19 cellular contexts compared by ENCODE assay signal in the genomic region with DNA sequence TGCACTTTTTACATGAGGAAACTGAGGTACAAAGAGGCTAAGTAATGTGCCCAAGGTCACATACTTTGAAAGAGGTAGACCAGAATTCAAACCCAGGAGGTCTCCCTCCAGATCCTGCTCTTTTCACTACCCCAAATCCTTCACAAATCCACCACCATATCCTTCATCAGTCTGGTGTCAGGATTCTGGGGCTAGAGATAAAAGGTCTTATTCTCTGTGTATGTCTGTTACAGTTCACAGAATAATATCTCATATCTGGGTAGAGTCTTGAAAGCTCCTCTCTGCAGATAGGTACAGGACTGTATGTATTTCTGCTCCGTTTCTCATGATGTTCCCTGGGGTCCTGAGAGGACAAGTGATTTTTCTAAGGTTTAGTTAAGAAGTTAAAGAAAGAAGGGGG. TPM values are rescaled to one million over a fixed set of nuclear protein-coding genes. Genes with fewer than 3 reads are reported as not detected.
DNase-seq lines count a peak whose midpoint lies in the region; ATAC-seq, FAIRE-seq and TF ChIP-seq lines count a peak whose summit lies in the region.
"Had no signal": no experiment of that assay in that cellular context is flagged by ENCODE, and none has a peak within 500 bp of the region (broad histone marks: within the 10 kb centered on the region; RNA-seq: fewer than 3 reads in every experiment).

No MANE protein-coding gene starts in this region.

- H2AFZ ChIP-seq in trophoblast cell (ENCODE audit: insufficient read depth, low read length, poor library complexity) (no peak overlapping the region), smooth muscle cell (ENCODE audit: low read depth) (no peak overlapping the region)
- H2AFZ ChIP-seq: parathyroid adenoma had no signal

- TF ChIP-seq CTCF in CD4-positive, alpha-beta T cell (IDR thresholded peaks at IDR 0.05) = no peak
- TF ChIP-seq CTCF in smooth muscle cell (IDR thresholded peaks at IDR 0.05; ENCODE audit: borderline replicate concordance, insufficient read depth, poor library complexity, severe bottlenecking) = no peak

- no peak overlapping the region for H3K18ac ChIP-seq in trophoblast cell (ENCODE audit: low read length)

- H3K27me3 ChIP-seq in CD4-positive, alpha-beta T cell (ENCODE audit: control insufficient read depth, insufficient read depth, low read length) = no peaks in the 10 kb centered on the region
- H3K27me3 ChIP-seq in trophoblast cell (ENCODE audit: insufficient read depth, low read length) (no peaks in the 10 kb centered on the region), smooth muscle cell (ENCODE audit: low read depth) (peaks cover 28% of the 10 kb centered on the region)

- no peak overlapping the region for H2BK120ac ChIP-seq in trophoblast cell (ENCODE audit: insufficient read depth, low read length, poor library complexity)

- CTCF ChIA-PET in CD4-positive, alpha-beta T cell (lab: Charles Lee) = no interaction called here
- CTCF ChIA-PET in activated CD4-positive, alpha-beta memory T cell treated with anti-CD3 and anti-CD28 coated beads, Interleukin-2, amount 10 ng/mL, durations not matched to agents 7 days and 5 days (lab: Charles Lee) = no interaction called here

- peaks cover 89% of the 10 kb centered on the region for H3K4me1 Mint-ChIP-seq in CD4-positive, alpha-beta T cell (ENCODE audit: low read depth)
- H3K4me1 Mint-ChIP-seq in activated CD4-positive, alpha-beta memory T cell treated with anti-CD3 and anti-CD28 coated beads, Interleukin-2, amount 10 ng/mL, durations not matched to agents 7 days and 5 days = peaks cover 67% of the 10 kb centered on the region
- H3K4me1 Mint-ChIP-seq in naive B cell = peaks cover 63 to 84% (median 66%) of the 10 kb centered on the region in 3 donors

- no peak overlapping the region for H4K8ac ChIP-seq in trophoblast cell (ENCODE audit: low read depth, low read length)

- H2AK5ac ChIP-seq in trophoblast cell (ENCODE audit: low read length) = no peak overlapping the region

- FAIRE-seq in GM12892 (lab: Jason Lieb, UNC) = peak; percentile 50

- ATAC-seq in CD4-positive, alpha-beta T cell (ENCODE audit: poor library complexity) = no peak
- no peak for ATAC-seq in naive B cell (ENCODE audit: low read depth in 2 of 2)
- ATAC-seq in left ventricle myocardium superior = no peak
- no peak for ATAC-seq in GM18505 (IDR thresholded peaks at IDR 0.05; ENCODE audit: unreplicated experiment)
- ATAC-seq: foreskin keratinocyte had no signal

- H3K79me2 ChIP-seq in trophoblast cell (ENCODE audit: control insufficient read depth, insufficient read depth, low read length, poor library complexity) (no peaks in the 10 kb centered on the region), smooth muscle cell (ENCODE audit: low read depth) (no peaks in the 10 kb centered on the region)
- H3K79me2 ChIP-seq: parathyroid adenoma had no signal

- H3K9ac ChIP-seq in trophoblast cell (ENCODE audit: low read length) = no peak overlapping the region
- H3K9ac ChIP-seq in smooth muscle cell (ENCODE audit: low read depth) = no peak overlapping the region
- H3K9ac ChIP-seq: parathyroid adenoma had no signal

- H3K9me3 ChIP-seq in CD4-positive, alpha-beta T cell (ENCODE audit: control insufficient read depth, low read length) = no peaks in the 10 kb centered on the region
- H3K9me3 ChIP-seq in trophoblast cell (ENCODE audit: insufficient read depth, low read depth, low read length) (peaks cover 14% of the 10 kb centered on the region), smooth muscle cell (replicated peaks; ENCODE audit: low read depth) (no peaks in the 10 kb centered on the region)

- no peak overlapping the region for H3K27ac ChIP-seq in CD4-positive, alpha-beta T cell (ENCODE audit: low read depth, low read length)
- H3K27ac ChIP-seq in trophoblast cell (ENCODE audit: low read depth, low read length) = no peak overlapping the region
- H3K27ac ChIP-seq in smooth muscle cell (ENCODE audit: low read depth) = no peak overlapping the region
- H3K27ac ChIP-seq: foreskin keratinocyte, parathyroid adenoma, RWPE1 had no signal

- H3K4me3 ChIP-seq in trophoblast cell (ENCODE audit: low read depth, low read length) = no peak overlapping the region
- no peak overlapping the region for H3K4me3 ChIP-seq in smooth muscle cell

- H3K79me1 ChIP-seq in trophoblast cell (ENCODE audit: low read length) = no peaks in the 10 kb centered on the region

- peak overlapping the region; percentile 63 for H3K27ac Mint-ChIP-seq in CD4-positive, alpha-beta T cell
- H3K27ac Mint-ChIP-seq in activated CD4-positive, alpha-beta memory T cell treated with anti-CD3 and anti-CD28 coated beads, Interleukin-2, amount 10 ng/mL, durations not matched to agents 7 days and 5 days = no peak overlapping the region
- H3K27ac Mint-ChIP-seq in naive B cell = peak overlapping the region; percentile 33 to 84 (median 61)
- H3K27ac Mint-ChIP-seq: type B pancreatic cell had no signal

- intact Hi-C loops in CD4-positive, alpha-beta T cell (cut with DNase I, micrococcal nuclease) = loop anchor here (10.0 kb wide), 6 partner anchors 175 to 1005 kb away; a partner anchor contains a TSS
- intact Hi-C loops in left ventricle myocardium superior (cut with micrococcal nuclease) = no loop called here

- no peaks in the 10 kb centered on the region for H3F3A ChIP-seq in smooth muscle cell (ENCODE audit: low read depth)

- H3K4me3 Mint-ChIP-seq in CD4-positive, alpha-beta T cell = peak overlapping the region; percentile 25
- H3K4me3 Mint-ChIP-seq in activated CD4-positive, alpha-beta memory T cell treated with anti-CD3 and anti-CD28 coated beads, Interleukin-2, amount 10 ng/mL, durations not matched to agents 7 days and 5 days = peak overlapping the region; percentile 40
- peak overlapping the region; percentile 34 to 82 (median 56) for H3K4me3 Mint-ChIP-seq in naive B cell
- H3K4me3 Mint-ChIP-seq: type B pancreatic cell had no signal

- TF ChIP-seq POLR2A in GM12892 (IDR thresholded peaks at IDR 0.05; ENCODE audit: low read depth, low read length) (no peak), GM18505 (IDR thresholded peaks at IDR 0.05; ENCODE audit: borderline replicate concordance, extremely low read depth, insufficient read depth, insufficient read length) (no peak)

- H3K36me3 ChIP-seq in trophoblast cell (ENCODE audit: control insufficient read depth in 1 of 2, insufficient read depth in 2 of 2, low read length in 2 of 2) (no peaks in the 10 kb centered on the region), smooth muscle cell (ENCODE audit: low read depth) (no peaks in the 10 kb centered on the region)

- no peak overlapping the region for H3K4ac ChIP-seq in trophoblast cell (ENCODE audit: low read depth, low read length)

- H4K20me1 ChIP-seq in smooth muscle cell (ENCODE audit: low read depth) = no peaks in the 10 kb centered on the region

- H3K36me3 Mint-ChIP-seq in CD4-positive, alpha-beta T cell (ENCODE audit: low read depth) = peaks cover 99% of the 10 kb centered on the region
- H3K36me3 Mint-ChIP-seq in activated CD4-positive, alpha-beta memory T cell treated with anti-CD3 and anti-CD28 coated beads, Interleukin-2, amount 10 ng/mL, durations not matched to agents 7 days and 5 days (ENCODE audit: low read depth) = peaks cover 81% of the 10 kb centered on the region
- peaks cover 40 to 46% of the 10 kb centered on the region in 2 donors for H3K36me3 Mint-ChIP-seq in naive B cell
- H3K36me3 Mint-ChIP-seq: type B pancreatic cell had no signal

- no peak overlapping the region for H4K91ac ChIP-seq in trophoblast cell (ENCODE audit: low read depth, low read length)

- no peak overlapping the region for H2BK5ac ChIP-seq in trophoblast cell (ENCODE audit: low read depth, low read length, poor library complexity)

- no peak overlapping the region for H4K12ac ChIP-seq in trophoblast cell (ENCODE audit: low read depth, low read length)

- H3K14ac ChIP-seq in trophoblast cell (ENCODE audit: low read length) = no peak overlapping the region

- WGBS in trophoblast cell (ENCODE audit: extremely low coverage, insufficient coverage, insufficient read length) = no CpG with 5 or more reads among the region's 1 CpG
- 68% methylated on average over 1 of the region's 1 CpG for WGBS in smooth muscle cell (ENCODE audit: low lambda C conversion rate)

- no peaks in the 10 kb centered on the region for H3K4me1 ChIP-seq in trophoblast cell (ENCODE audit: control insufficient read depth in 1 of 2, insufficient read depth in 2 of 2, low read length in 2 of 2)
- H3K4me1 ChIP-seq in smooth muscle cell (ENCODE audit: low read depth) = no peaks in the 10 kb centered on the region
- H3K4me1 ChIP-seq: foreskin keratinocyte, parathyroid adenoma had no signal

- DNase-seq in CD4-positive, alpha-beta T cell = no peak
- DNase-seq in GM12892 (ENCODE audit: insufficient read length) = no peak
- DNase-seq in activated CD4-positive, alpha-beta memory T cell treated with anti-CD3 and anti-CD28 coated beads, Interleukin-2, amount 10 ng/mL, durations not matched to agents 7 days and 5 days = no peak
- no peak for DNase-seq in naive B cell
- DNase-seq in trophoblast cell = no peak
- DNase-seq in smooth muscle cell (lab: John Stamatoyannopoulos, UW; ENCODE audit: unreplicated experiment) = no peak
- no peak for DNase-seq in left ventricle myocardium superior
- DNase-seq: amygdala; central memory CD4-positive, alpha-beta T cell; DMS79 treated with DMSO at 0.1 percent for 48 hours; foreskin keratinocyte; IMR-90; NCI-H2171 treated with DMSO at 0.1 percent for 48 hours; stimulated activated CD4-positive, alpha-beta T cell treated with anti-CD3 and anti-CD28 coated beads, Interleukin-2, amount 100 ng/mL, for 48 hours; SW 1271 had no signal

- H3K4me2 ChIP-seq in trophoblast cell (ENCODE audit: low read length) (no peak overlapping the region), smooth muscle cell (no peak overlapping the region)

- no peak overlapping the region for H2BK12ac ChIP-seq in trophoblast cell (ENCODE audit: low read length)

- no peak overlapping the region for H3K23ac ChIP-seq in trophoblast cell (ENCODE audit: low read length)

- no peaks in the 10 kb centered on the region for H3K27me3 Mint-ChIP-seq in CD4-positive, alpha-beta T cell
- no peaks in the 10 kb centered on the region for H3K27me3 Mint-ChIP-seq in activated CD4-positive, alpha-beta memory T cell treated with anti-CD3 and anti-CD28 coated beads, Interleukin-2, amount 10 ng/mL, durations not matched to agents 7 days and 5 days
- no peaks in the 10 kb centered on the region for H3K27me3 Mint-ChIP-seq in naive B cell

- H3K9me3 Mint-ChIP-seq in CD4-positive, alpha-beta T cell = no peaks in the 10 kb centered on the region
- peaks cover 4% of the 10 kb centered on the region for H3K9me3 Mint-ChIP-seq in activated CD4-positive, alpha-beta memory T cell treated with anti-CD3 and anti-CD28 coated beads, Interleukin-2, amount 10 ng/mL, durations not matched to agents 7 days and 5 days
- H3K9me3 Mint-ChIP-seq in naive B cell = no peaks in the 10 kb centered on the region
- H3K9me3 Mint-ChIP-seq: type B pancreatic cell had no signal

- POLR2A ChIA-PET in CD4-positive, alpha-beta T cell (lab: Charles Lee) = no interaction called here
- POLR2A ChIA-PET in activated CD4-positive, alpha-beta memory T cell treated with anti-CD3 and anti-CD28 coated beads, Interleukin-2, amount 10 ng/mL, durations not matched to agents 7 days and 5 days (lab: Charles Lee) = no interaction called here

RNA-seq across cellular contexts. Expression of a gene that starts 4.9 kb away (rescaled TPM):
- 10 to 100 TPM; 20.8 to 21.2 TPM for total RNA-seq in CD4-positive, alpha-beta T cell
- 5.5 TPM for polyA plus RNA-seq in GM12892 (2012; ENCODE audit: missing spikeins)
- total RNA-seq in activated CD4-positive, alpha-beta memory T cell treated with anti-CD3 and anti-CD28 coated beads, Interleukin-2, amount 10 ng/mL, durations not matched to agents 7 days and 5 days = 10 to 100 TPM; 47.3 to 49.6 TPM
- polyA plus RNA-seq in naive B cell (ENCODE audit: low read depth in 6 of 6) = 10 to 100 TPM; 33.8 to 57.3 (median 37.5) TPM
- polyA plus RNA-seq in trophoblast cell (2013) = not detected in 2 replicates
- total RNA-seq in smooth muscle cell = not detected in 2 replicates
- polyA plus RNA-seq in smooth muscle cell = not detected in 2 replicates
- total RNA-seq in left ventricle myocardium superior = 2.3 TPM
- total RNA-seq: foreskin keratinocyte had no signal
- polyA plus RNA-seq: foreskin keratinocyte, IMR-90 had no signal
